Comparison of ENCODE assay signal across 8 cellular contexts in genomic region chr14:35342160-35343010, GRCh38. TPM values are rescaled to one million over a fixed set of nuclear protein-coding genes. Genes with fewer than 3 reads are reported as not detected.
DNase-seq lines count a peak whose midpoint lies in the region; ATAC-seq, FAIRE-seq and TF ChIP-seq lines count a peak whose summit lies in the region.

No MANE protein-coding gene starts in this region.

- TF ChIP-seq CTCF in HL-60 (IDR thresholded peaks at IDR 0.05; ENCODE audit: insufficient read depth, low read length) (no peak), adrenal gland (IDR thresholded peaks at IDR 0.05) (no peak), keratinocyte (optimal IDR thresholded peaks at IDR 0.05 in 1 of 3, IDR thresholded peaks at IDR 0.05 in 1 of 3, conservative IDR thresholded peaks at IDR 0.05 in 1 of 3; ENCODE audit: extremely low read depth in 1 of 3, insufficient read depth in 2 of 3, low read length in 3 of 3) (no peak)

- H2AFZ ChIP-seq in keratinocyte (ENCODE audit: control insufficient read depth, low read length): peak overlapping the region; percentile 78

- no peaks in the 10 kb centered on the region for H4K20me1 ChIP-seq in keratinocyte (ENCODE audit: control insufficient read depth, extremely low read depth, insufficient read depth, low read length)

- no peaks in the 10 kb centered on the region for H3K36me3 Mint-ChIP-seq in stimulated activated memory B cell treated with anti-CD40 and anti-IgM and Interleukin-4, amounts not matched to agents 10 μg/mL and 1 μg/mL and 100 μg/mL, for 72 hours
- no peaks in the 10 kb centered on the region for H3K36me3 Mint-ChIP-seq in activated CD8-positive, alpha-beta T cell treated with anti-CD3 and anti-CD28 coated beads, Interleukin-2, amount 10 ng/mL, durations not matched to agents 7 days and 5 days (ENCODE audit: low read depth)
- no peaks in the 10 kb centered on the region for H3K36me3 Mint-ChIP-seq in CD4-positive, alpha-beta memory T cell

- no peaks in the 10 kb centered on the region for H3K27me3 Mint-ChIP-seq in stimulated activated memory B cell treated with anti-CD40 and anti-IgM and Interleukin-4, amounts not matched to agents 10 μg/mL and 1 μg/mL and 100 μg/mL, for 72 hours
- H3K27me3 Mint-ChIP-seq in activated CD8-positive, alpha-beta T cell treated with anti-CD3 and anti-CD28 coated beads, Interleukin-2, amount 10 ng/mL, durations not matched to agents 7 days and 5 days (ENCODE audit: low read depth): no peaks in the 10 kb centered on the region
- no peaks in the 10 kb centered on the region for H3K27me3 Mint-ChIP-seq in CD4-positive, alpha-beta memory T cell

- H3K27ac Mint-ChIP-seq in stimulated activated memory B cell treated with anti-CD40 and anti-IgM and Interleukin-4, amounts not matched to agents 10 μg/mL and 1 μg/mL and 100 μg/mL, for 72 hours: peak overlapping the region; percentile 33
- no peak overlapping the region for H3K27ac Mint-ChIP-seq in activated CD8-positive, alpha-beta T cell treated with anti-CD3 and anti-CD28 coated beads, Interleukin-2, amount 10 ng/mL, durations not matched to agents 7 days and 5 days
- H3K27ac Mint-ChIP-seq in CD4-positive, alpha-beta memory T cell: no peak overlapping the region

- H3K9me1 ChIP-seq in keratinocyte (ENCODE audit: control insufficient read depth, extremely low read depth, insufficient read depth, low read length): no peaks in the 10 kb centered on the region

- H3K27ac ChIP-seq in HL-60 (replicated peaks) (peak overlapping the region; percentile 23), adrenal gland (peak overlapping the region; percentile 88 to 99 (median 95)), keratinocyte (ENCODE audit: control insufficient read depth, insufficient read depth, low read length) (no peak overlapping the region)
- no peak overlapping the region for H3K27ac ChIP-seq in CD4-positive, alpha-beta memory T cell (ENCODE audit: low read depth, low read length)

- H3K27me3 ChIP-seq in HL-60 (ENCODE audit: insufficient read depth, poor library complexity, severe bottlenecking): no peaks in the 10 kb centered on the region
- no peaks in the 10 kb centered on the region for H3K27me3 ChIP-seq in adrenal gland
- H3K27me3 ChIP-seq in keratinocyte (ENCODE audit: control insufficient read depth, extremely low read depth, insufficient read depth, low read length): no peaks in the 10 kb centered on the region
- no peaks in the 10 kb centered on the region for H3K27me3 ChIP-seq in CD4-positive, alpha-beta memory T cell (ENCODE audit: insufficient read depth, low read length)

- H3K9me3 ChIP-seq in adrenal gland (replicated peaks in 1 of 3) (no peaks in the 10 kb centered on the region), keratinocyte (ENCODE audit: control insufficient read depth, low read depth, low read length) (no peaks in the 10 kb centered on the region)
- no peaks in the 10 kb centered on the region for H3K9me3 ChIP-seq in CD4-positive, alpha-beta memory T cell (ENCODE audit: control insufficient read depth in 1 of 2, low read length in 2 of 2)

- no peak for ATAC-seq in stimulated activated memory B cell treated with anti-CD40 and anti-IgM and Interleukin-4, amounts not matched to agents 10 μg/mL and 1 μg/mL and 100 μg/mL, for 72 hours
- no peak for ATAC-seq in activated CD8-positive, alpha-beta T cell treated with anti-CD3 and anti-CD28 coated beads, Interleukin-2, amount 10 ng/mL, durations not matched to agents 7 days and 5 days
- ATAC-seq in GM18858 (IDR thresholded peaks at IDR 0.05; ENCODE audit: unreplicated experiment): no peak
- ATAC-seq in HG03159 (IDR thresholded peaks at IDR 0.05; ENCODE audit: unreplicated experiment): no peak

- no peaks in the 10 kb centered on the region for H3K79me2 ChIP-seq in keratinocyte (ENCODE audit: control insufficient read depth, insufficient read depth, low read length)

- no peak overlapping the region for H3K4me3 ChIP-seq in HL-60 (replicated peaks; ENCODE audit: insufficient read depth, low read length)
- H3K4me3 ChIP-seq in adrenal gland: peak overlapping the region in 1 of 4 donors; percentile 4
- peak overlapping the region in 1 of 3 experiments; percentile 33 for H3K4me3 ChIP-seq in keratinocyte (ENCODE audit: control insufficient read depth in 2 of 3, extremely low read depth in 1 of 3, insufficient read depth in 2 of 3, low read depth in 1 of 3, low read length in 3 of 3)
- no peak overlapping the region for H3K4me3 ChIP-seq in CD4-positive, alpha-beta memory T cell (ENCODE audit: low read length in 2 of 2)

- H3K4me3 Mint-ChIP-seq in stimulated activated memory B cell treated with anti-CD40 and anti-IgM and Interleukin-4, amounts not matched to agents 10 μg/mL and 1 μg/mL and 100 μg/mL, for 72 hours: no peak overlapping the region
- no peak overlapping the region for H3K4me3 Mint-ChIP-seq in activated CD8-positive, alpha-beta T cell treated with anti-CD3 and anti-CD28 coated beads, Interleukin-2, amount 10 ng/mL, durations not matched to agents 7 days and 5 days
- H3K4me3 Mint-ChIP-seq in CD4-positive, alpha-beta memory T cell: no peak overlapping the region

- no peak for FAIRE-seq in keratinocyte (lab: Jason Lieb, UNC)

- dilution Hi-C loops in keratinocyte (cut with MboI; ENCODE audit: extremely low pct_ligation_motif_present, low sequenced_read_pairs): no loop called here

- DNase-seq in HL-60 (ENCODE audit: low read depth in 1 of 2, low spot score in 1 of 2) (no peak), adrenal gland (peak; percentile 84 to 93 (median 90)), keratinocyte (ENCODE audit: low read depth, low spot score) (no peak)
- no peak for DNase-seq in activated CD8-positive, alpha-beta T cell treated with anti-CD3 and anti-CD28 coated beads, Interleukin-2, amount 10 ng/mL, durations not matched to agents 7 days and 5 days
- no peak for DNase-seq in CD4-positive, alpha-beta memory T cell

- no peaks in the 10 kb centered on the region for H3K9me3 Mint-ChIP-seq in stimulated activated memory B cell treated with anti-CD40 and anti-IgM and Interleukin-4, amounts not matched to agents 10 μg/mL and 1 μg/mL and 100 μg/mL, for 72 hours
- H3K9me3 Mint-ChIP-seq in activated CD8-positive, alpha-beta T cell treated with anti-CD3 and anti-CD28 coated beads, Interleukin-2, amount 10 ng/mL, durations not matched to agents 7 days and 5 days (ENCODE audit: insufficient read depth): no peaks in the 10 kb centered on the region
- no peaks in the 10 kb centered on the region for H3K9me3 Mint-ChIP-seq in CD4-positive, alpha-beta memory T cell

- CTCF ChIA-PET in activated CD8-positive, alpha-beta T cell treated with anti-CD3 and anti-CD28 coated beads, Interleukin-2, amount 10 ng/mL, durations not matched to agents 7 days and 5 days (lab: Charles Lee): interaction anchor here (1.1 kb wide), 1 partner anchor 10 kb away, joined by 3 read pairs; no protein-coding TSS in a partner anchor
- CTCF ChIA-PET in CD4-positive, alpha-beta memory T cell (lab: Charles Lee; ENCODE audit: partially characterized antibody): no interaction called here

- H3K4me1 ChIP-seq in adrenal gland (replicated peaks in 1 of 2) (peaks cover 32 to 48% of the 10 kb centered on the region in 2 donors), keratinocyte (ENCODE audit: control insufficient read depth, extremely low read depth, insufficient read depth, low read length) (peaks cover 26% of the 10 kb centered on the region)
- no peaks in the 10 kb centered on the region for H3K4me1 ChIP-seq in CD4-positive, alpha-beta memory T cell (ENCODE audit: insufficient read depth, low read length)

- H3K9ac ChIP-seq in keratinocyte (ENCODE audit: control insufficient read depth, extremely low read depth, insufficient read depth, low read length): peak overlapping the region; percentile 41

- peak overlapping the region; percentile 62 for H3K4me2 ChIP-seq in keratinocyte (ENCODE audit: control insufficient read depth, extremely low read depth, insufficient read depth, low read depth, low read length)

- H3K36me3 ChIP-seq in adrenal gland (replicated peaks in 1 of 2): no peaks in the 10 kb centered on the region
- no peaks in the 10 kb centered on the region for H3K36me3 ChIP-seq in keratinocyte (ENCODE audit: control insufficient read depth in 2 of 2, extremely low read depth in 1 of 2, insufficient read depth in 2 of 2, low read length in 2 of 2)
- H3K36me3 ChIP-seq in CD4-positive, alpha-beta memory T cell (ENCODE audit: insufficient read depth, low read length): no peaks in the 10 kb centered on the region

- peaks cover 15% of the 10 kb centered on the region for H3K4me1 Mint-ChIP-seq in stimulated activated memory B cell treated with anti-CD40 and anti-IgM and Interleukin-4, amounts not matched to agents 10 μg/mL and 1 μg/mL and 100 μg/mL, for 72 hours
- H3K4me1 Mint-ChIP-seq in activated CD8-positive, alpha-beta T cell treated with anti-CD3 and anti-CD28 coated beads, Interleukin-2, amount 10 ng/mL, durations not matched to agents 7 days and 5 days (ENCODE audit: low read depth): peaks cover 42% of the 10 kb centered on the region
- H3K4me1 Mint-ChIP-seq in CD4-positive, alpha-beta memory T cell: peaks cover 0 to 10% (median 0%) of the 10 kb centered on the region in 4 donors

- 26 to 36% (median 31%) methylated on average over 12 to 20 of the region's 20 CpGs for WGBS in adrenal gland, 4 donors

- intact Hi-C loops in adrenal gland (cut with DNase I): no loop called here
- intact Hi-C loops in CD4-positive, alpha-beta memory T cell (cut with micrococcal nuclease): no loop called here

- TF ChIP-seq POLR2A in adrenal gland (IDR thresholded peaks at IDR 0.05): peak; percentile 32 to 67

- POLR2A ChIA-PET in activated CD8-positive, alpha-beta T cell treated with anti-CD3 and anti-CD28 coated beads, Interleukin-2, amount 10 ng/mL, durations not matched to agents 7 days and 5 days (lab: Charles Lee): interaction anchor here (1.1 to 2.0 kb wide), 3 partner anchors 9 to 62 kb away, joined by 3 to 7 read pairs (median 4); partner anchors contain the start of gene NFKBIA
- POLR2A ChIA-PET in CD4-positive, alpha-beta memory T cell (lab: Charles Lee; ENCODE audit: partially characterized antibody): no interaction called here

RNA-seq across cellular contexts. Expression of gene PSMA6, which starts 50.2 kb away (rescaled TPM):
- total RNA-seq in adrenal gland: 100 to 1,000 TPM; 114 to 323 (median 185) TPM
- polyA plus RNA-seq in adrenal gland (100 to 1,000 TPM; 119 to 393 (median 120) TPM), keratinocyte (212 to 326 TPM (median 232 TPM) in 3 replicates)
- 220 TPM for polyA plus RNA-seq in keratinocyte (2011; ENCODE audit: low read depth)
- polyA plus RNA-seq in keratinocyte (2011; cell fraction: cytosol; rRNA removed): 184 and 333 TPM in 2 replicates
- polyA plus RNA-seq in keratinocyte (2011; cell fraction: nucleus; rRNA removed): 134 and 170 TPM in 2 replicates
- 189 and 205 TPM in 2 replicates for polyA plus RNA-seq in keratinocyte (2012; ENCODE audit: low replicate concordance)
- polyA minus RNA-seq in keratinocyte: 44.7 to 97.9 TPM (median 90.4 TPM) in 3 replicates
- polyA minus RNA-seq in keratinocyte (2011; cell fraction: cytosol; rRNA and poly(A)+ RNA removed): 96.5 TPM
- 27.1 and 51.3 TPM in 2 replicates for polyA minus RNA-seq in keratinocyte (2011; cell fraction: nucleus; rRNA and poly(A)+ RNA removed)
- 100 to 1,000 TPM; 266 to 269 TPM for total RNA-seq in activated CD8-positive, alpha-beta T cell treated with anti-CD3 and anti-CD28 coated beads, Interleukin-2, amount 10 ng/mL, durations not matched to agents 7 days and 5 days
- total RNA-seq in CD4-positive, alpha-beta memory T cell: 10 to 100 TPM; 84.6 to 86.2 TPM
- polyA plus RNA-seq in CD4-positive, alpha-beta memory T cell: 100 to 1,000 TPM; 329 to 413 TPM

Comparison
In these comparisons a context has a peak if more than half of its experiments do, and no peak if none do; other contexts are left out.
1. DNase-seq: peak in adrenal gland (7 of 7); none in HL-60 (0 of 2), keratinocyte (single experiment), activated CD8-positive, alpha-beta T cell treated with anti-CD3 and anti-CD28 coated beads, Interleukin-2, amount 10 ng/mL, durations not matched to agents 7 days and 5 days (single experiment) and CD4-positive, alpha-beta memory T cell (0 of 5).
2. H3K27ac ChIP-seq: peak in HL-60 (single experiment) and adrenal gland (5 of 5); none in keratinocyte (single experiment) and CD4-positive, alpha-beta memory T cell (single experiment).